ENCODE assay signal across 1 cellular context in genomic region chr15:90883971-90884718, GRCh38.
A peak's percentile ranks its signal among the peaks of the same experiment; 100 is the strongest.
TF ChIP-seq lines count a peak whose summit lies in the region.

TSS of gene FES (plus strand) at chr15:90884504. CDS start at chr15:90885046, 542 bp downstream.

TF ChIP-seq in HepG2, 621 proteins besides CTCF, POLR2A, EP300 and RAD21 (continued from another document and continues in another):
- no peak for TF ChIP-seq FOXO4 (CRISPR knock-in tag; conservative IDR thresholded peaks at IDR 0.05)
- TF ChIP-seq ZNF777 (CRISPR knock-in tag; IDR thresholded peaks at IDR 0.05), result peak; percentile 82
- TF ChIP-seq ZNF547 (CRISPR knock-in tag; IDR thresholded peaks at IDR 0.05), result no peak
- TF ChIP-seq POLR2AphosphoS2 (IDR thresholded peaks at IDR 0.05; ENCODE audit: low read depth, low read length), result no peak
- no peak for TF ChIP-seq TOPORS (CRISPR knock-in tag; IDR thresholded peaks at IDR 0.05)
- TF ChIP-seq MIXL1 (CRISPR knock-in tag; IDR thresholded peaks at IDR 0.05), result no peak
- TF ChIP-seq ZNF770 (CRISPR knock-in tag; IDR thresholded peaks at IDR 0.05), result no peak
- no peak for TF ChIP-seq CCAR2 (optimal IDR thresholded peaks at IDR 0.05; ENCODE audit: low read depth, low read length)
- TF ChIP-seq SP140L (CRISPR knock-in tag; IDR thresholded peaks at IDR 0.05; ENCODE audit: borderline replicate concordance), result no peak
- no peak for TF ChIP-seq TAF1 (CRISPR knock-in tag; IDR thresholded peaks at IDR 0.05)
- no peak for TF ChIP-seq CREM (IDR thresholded peaks at IDR 0.05)
- TF ChIP-seq CREM (CRISPR knock-in tag; IDR thresholded peaks at IDR 0.05), result no peak
- TF ChIP-seq HNF4G (IDR thresholded peaks at IDR 0.05; ENCODE audit: borderline replicate concordance, low read depth, low read length), result no peak
- TF ChIP-seq HNF4G (CRISPR knock-in tag; IDR thresholded peaks at IDR 0.05; ENCODE audit: borderline replicate concordance, low read depth), result no peak
- TF ChIP-seq RELA (CRISPR knock-in tag; IDR thresholded peaks at IDR 0.05), result no peak
- TF ChIP-seq MED13 (CRISPR knock-in tag; IDR thresholded peaks at IDR 0.05), result no peak
- TF ChIP-seq ZNF264 (CRISPR knock-in tag; IDR thresholded peaks at IDR 0.05), result no peak
- no peak for TF ChIP-seq ZSCAN12 (CRISPR knock-in tag; IDR thresholded peaks at IDR 0.05)
- TF ChIP-seq TERF1 (CRISPR knock-in tag; IDR thresholded peaks at IDR 0.05), result no peak
- TF ChIP-seq ATF2 (CRISPR knock-in tag; IDR thresholded peaks at IDR 0.05), result no peak
- TF ChIP-seq GTF3A (CRISPR knock-in tag; conservative IDR thresholded peaks at IDR 0.05), result no peak
- peak; percentile 28 for TF ChIP-seq PATZ1 (CRISPR knock-in tag; IDR thresholded peaks at IDR 0.05)
- no peak for TF ChIP-seq ZBTB7B (CRISPR knock-in tag; IDR thresholded peaks at IDR 0.05)
- no peak for TF ChIP-seq ZNF3 (CRISPR knock-in tag; IDR thresholded peaks at IDR 0.05)
- no peak for TF ChIP-seq AHR (CRISPR knock-in tag; IDR thresholded peaks at IDR 0.05)
- TF ChIP-seq ZNF367 (CRISPR knock-in tag; IDR thresholded peaks at IDR 0.05; ENCODE audit: borderline replicate concordance), result no peak
- no peak for TF ChIP-seq AKAP8 (CRISPR knock-in tag; IDR thresholded peaks at IDR 0.05)
- no peak for TF ChIP-seq TP53 (CRISPR knock-in tag; conservative IDR thresholded peaks at IDR 0.05)
- TF ChIP-seq TCF7 (IDR thresholded peaks at IDR 0.05; ENCODE audit: low read depth), result no peak
- no peak for TF ChIP-seq HDAC2 (CRISPR knock-in tag; IDR thresholded peaks at IDR 0.05)
- peak; percentile 43 for TF ChIP-seq AGO2 (optimal IDR thresholded peaks at IDR 0.05; ENCODE audit: low read depth, low read length)
- TF ChIP-seq ZNF292 (CRISPR knock-in tag; IDR thresholded peaks at IDR 0.05; ENCODE audit: borderline replicate concordance, low read depth), result no peak
- 0 out of 2 replicates have a peak, but pooled peaks have one; percentile 0 for TF ChIP-seq ZNF704 (CRISPR knock-in tag; IDR thresholded peaks at IDR 0.05; ENCODE audit: borderline replicate concordance)
- TF ChIP-seq NONO (IDR thresholded peaks at IDR 0.05), result no peak
- TF ChIP-seq NONO (CRISPR knock-in tag; conservative IDR thresholded peaks at IDR 0.05), result peak; percentile 39; the same call in 1 of the 2 replicates
- TF ChIP-seq ZNF614 (CRISPR knock-in tag; IDR thresholded peaks at IDR 0.05; ENCODE audit: borderline replicate concordance), result no peak
- TF ChIP-seq NR0B2 (CRISPR knock-in tag; IDR thresholded peaks at IDR 0.05), result no peak
- no peak for TF ChIP-seq ELF4 (CRISPR knock-in tag; IDR thresholded peaks at IDR 0.05; ENCODE audit: borderline replicate concordance)
- TF ChIP-seq NR1H2 (CRISPR knock-in tag; IDR thresholded peaks at IDR 0.05; ENCODE audit: borderline replicate concordance, low read depth), result no peak
- TF ChIP-seq PTBP1 (IDR thresholded peaks at IDR 0.05; ENCODE audit: low read depth, low read length, poor library complexity, severe bottlenecking), result no peak
- no peak for TF ChIP-seq HINFP (CRISPR knock-in tag; IDR thresholded peaks at IDR 0.05; ENCODE audit: low read depth)
- peak; percentile 28; the same call in 1 of the 2 replicates for TF ChIP-seq GABPB1 (CRISPR knock-in tag; IDR thresholded peaks at IDR 0.05)
- TF ChIP-seq KDM2A (CRISPR knock-in tag; IDR thresholded peaks at IDR 0.05; ENCODE audit: borderline replicate concordance, low read depth), result no peak
- TF ChIP-seq MAX (IDR thresholded peaks at IDR 0.05), result no peak
- no peak for TF ChIP-seq SRF (IDR thresholded peaks at IDR 0.05; ENCODE audit: low read depth, low read length)
- TF ChIP-seq NAIF1 (CRISPR knock-in tag; IDR thresholded peaks at IDR 0.05; ENCODE audit: borderline replicate concordance), result no peak
- TF ChIP-seq ETV6 (CRISPR knock-in tag; conservative IDR thresholded peaks at IDR 0.05), result no peak
- TF ChIP-seq CC2D1A (CRISPR knock-in tag; IDR thresholded peaks at IDR 0.05), result no peak
- no peak for TF ChIP-seq ATF1 (CRISPR knock-in tag; IDR thresholded peaks at IDR 0.05)
- TF ChIP-seq HNRNPK (IDR thresholded peaks at IDR 0.05; ENCODE audit: low read depth, low read length, poor library complexity, severe bottlenecking), result peak; percentile 58
- TF ChIP-seq PITX1 (CRISPR knock-in tag; IDR thresholded peaks at IDR 0.05), result no peak
- no peak for TF ChIP-seq ZNF503 (CRISPR knock-in tag; IDR thresholded peaks at IDR 0.05)
- no peak for TF ChIP-seq ZNF720 (CRISPR knock-in tag; IDR thresholded peaks at IDR 0.05)
- TF ChIP-seq MAFG (CRISPR knock-in tag; IDR thresholded peaks at IDR 0.05), result no peak
- TF ChIP-seq ZNF792 (CRISPR knock-in tag; IDR thresholded peaks at IDR 0.05), result no peak
